ENCODE assay signal across 10 cellular contexts in the genomic region with DNA sequence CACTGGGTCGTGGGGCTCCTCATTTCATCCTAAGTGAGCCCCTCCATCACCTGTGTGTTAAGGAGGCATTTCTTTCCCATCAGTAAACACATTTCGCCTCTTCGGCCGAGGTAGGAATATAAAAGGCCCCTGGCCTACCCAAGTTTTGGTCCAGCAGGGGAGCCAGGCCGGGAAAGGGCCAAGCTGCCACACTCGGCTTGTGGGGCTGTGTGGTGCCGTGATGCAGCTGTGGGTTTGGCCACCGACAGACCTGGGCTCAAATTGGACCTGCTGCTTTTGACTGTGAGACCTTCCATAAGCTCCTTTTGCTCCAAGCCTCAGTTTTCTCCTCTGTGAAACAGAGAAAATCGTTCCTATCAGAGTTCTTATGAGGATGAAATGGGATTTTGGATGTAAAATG. TPM values are rescaled to one million over a fixed set of nuclear protein-coding genes. Genes with fewer than 3 reads are reported as not detected.
A peak's percentile ranks its signal among the peaks of the same experiment; 100 is the strongest.
DNase-seq lines count a peak whose midpoint lies in the region; ATAC-seq, FAIRE-seq and TF ChIP-seq lines count a peak whose summit lies in the region.
"Had no signal": no experiment of that assay in that cellular context is flagged by ENCODE, and none has a peak within 500 bp of the region (broad histone marks: within the 10 kb centered on the region; RNA-seq: fewer than 3 reads in every experiment).

No MANE protein-coding gene starts in this region.

- H4K8ac ChIP-seq in IMR-90 (ENCODE audit: low read depth in 2 of 2, low read length in 2 of 2) = peak overlapping the region; percentile 86 to 94

- no peak overlapping the region for H3K18ac ChIP-seq in IMR-90 (ENCODE audit: low read depth, low read length)

- no peak for FAIRE-seq in A549 (lab: Jason Lieb, UNC)
- FAIRE-seq: colon had no signal

- 38% methylated on average over 9 of the region's 9 CpGs for WGBS in A549 (ENCODE audit: missing lambda C conversion rate)
- no CpG with 5 or more reads among the region's 9 CpGs for WGBS in IMR-90 (ENCODE audit: extremely low coverage in 2 of 2, insufficient read length in 1 of 2), 2 experiments

- no peak for DNase-seq in A549 (ENCODE audit: low read depth in 1 of 2, low spot score in 1 of 2)
- DNase-seq in IMR-90 = no peak
- DNase-seq in chondrocyte (ENCODE audit: low spot score) = no peak
- no peak for DNase-seq in NCI-H510A treated with DMSO at 0.1 percent for 48 hours (lab: John Stamatoyannopoulos, UW)
- DNase-seq in NCI-H187 (lab: John Stamatoyannopoulos, UW) = no peak

- H2AFZ ChIP-seq in IMR-90 (replicated peaks; ENCODE audit: low read length, poor library complexity) = peak overlapping the region; percentile 96

- H4K91ac ChIP-seq in IMR-90 (ENCODE audit: insufficient read depth, low read depth, low read length) = no peak overlapping the region

- H3K9me3 Mint-ChIP-seq in chondrocyte (ENCODE audit: low read depth) = peaks cover 4% of the 10 kb centered on the region

- no peak for TF ChIP-seq EP300 in A549 (IDR thresholded peaks at IDR 0.05)

- H3K27me3 ChIP-seq in IMR-90 (ENCODE audit: control insufficient read depth, insufficient read depth, low read length) (peaks cover 2% of the 10 kb centered on the region; the same call in 1 of the 2 replicates), muscle layer of duodenum (ENCODE audit: low read depth, low read length) (no peaks in the 10 kb centered on the region)

- H3K36me3 Mint-ChIP-seq in chondrocyte (ENCODE audit: low read depth) = peaks cover 1% of the 10 kb centered on the region

- in situ Hi-C loops in IMR-90 (cut with MboI; ENCODE audit: low sequenced_read_pairs) = no loop called here

- H3K4me3 Mint-ChIP-seq in chondrocyte (ENCODE audit: unreplicated experiment) = peak overlapping the region; percentile 81

- TF ChIP-seq POLR2A in A549 (IDR thresholded peaks at IDR 0.05; ENCODE audit: low read length) (no peak), IMR-90 (IDR thresholded peaks at IDR 0.05; ENCODE audit: low read depth, low read length) (no peak)

- H3K4ac ChIP-seq in IMR-90 (ENCODE audit: low read depth, low read length) = peak overlapping the region; percentile 88

- no peaks in the 10 kb centered on the region for H3K9me1 ChIP-seq in IMR-90 (ENCODE audit: insufficient read depth, low read length)

- intact Hi-C loops in IMR-90 (cut with micrococcal nuclease) = no loop called here

- no peak overlapping the region for H3K56ac ChIP-seq in IMR-90 (ENCODE audit: extremely low read depth, insufficient read depth, low read length)

- no peaks in the 10 kb centered on the region for H4K20me1 ChIP-seq in IMR-90 (ENCODE audit: insufficient read depth, low read length)

- TF ChIP-seq RAD21 in A549 (conservative IDR thresholded peaks at IDR 0.05 in 1 of 2, IDR thresholded peaks at IDR 0.05 in 1 of 2) (no peak), IMR-90 (IDR thresholded peaks at IDR 0.05; ENCODE audit: low read length) (no peak)

- ATAC-seq in A549 = no peak
- ATAC-seq in IMR-90 (ENCODE audit: low read depth) = no peak
- ATAC-seq in HG03439 (IDR thresholded peaks at IDR 0.05; ENCODE audit: unreplicated experiment) = no peak
- ATAC-seq in HG02884 (IDR thresholded peaks at IDR 0.05; ENCODE audit: unreplicated experiment) = no peak

- peak overlapping the region; percentile 85 for H3K27ac Mint-ChIP-seq in chondrocyte (ENCODE audit: unreplicated experiment)

- H2BK20ac ChIP-seq in IMR-90 (ENCODE audit: low read depth, low read length) = no peak overlapping the region

- H3K4me3 ChIP-seq in A549 (peak overlapping the region; percentile 82), IMR-90 (ENCODE audit: insufficient read depth, low read depth, low read length) (peak overlapping the region; percentile 91), muscle layer of duodenum (ENCODE audit: low read depth in 1 of 2, low read length in 2 of 2) (peak overlapping the region; percentile 93 to 98)

- no peak overlapping the region for H3K23ac ChIP-seq in IMR-90 (ENCODE audit: low read depth, low read length)

- dilution Hi-C loops in IMR-90 (cut with HindIII; ENCODE audit: low sequenced_read_pairs, unreplicated experiment) = no loop called here

- TF ChIP-seq CTCF in A549 (IDR thresholded peaks at IDR 0.05) (no peak), IMR-90 (conservative IDR thresholded peaks at IDR 0.05; ENCODE audit: low read depth, low read length) (no peak), chondrocyte (IDR thresholded peaks at IDR 0.05) (no peak)

- H3K79me1 ChIP-seq in IMR-90 (ENCODE audit: low read depth in 1 of 2, low read length in 2 of 2) = peaks cover 18 to 22% of the 10 kb centered on the region in 2 experiments

- H3K4me1 ChIP-seq in A549 (peaks cover 19% of the 10 kb centered on the region), IMR-90 (ENCODE audit: control insufficient read depth, insufficient read depth, low read length) (peaks cover 6% of the 10 kb centered on the region; the same call in 1 of the 2 replicates), muscle layer of duodenum (ENCODE audit: control insufficient read depth in 1 of 2, insufficient read depth in 2 of 2, low read length in 2 of 2) (peaks cover 6 to 20% of the 10 kb centered on the region in 2 donors)

- peak overlapping the region; percentile 93 for H2AK9ac ChIP-seq in IMR-90 (replicated peaks; ENCODE audit: low read depth, low read length, poor library complexity)

- peak overlapping the region; percentile 82 for H4K5ac ChIP-seq in IMR-90 (ENCODE audit: low read depth, low read length)

- H3K9me3 ChIP-seq in A549 (no peaks in the 10 kb centered on the region), IMR-90 (ENCODE audit: control insufficient read depth, insufficient read depth, low read length) (0 out of 2 replicates have a peak, but pooled peaks cover 4% of the 10 kb centered on the region), muscle layer of duodenum (ENCODE audit: control insufficient read depth in 1 of 2, low read length in 2 of 2) (no peaks in the 10 kb centered on the region)

- peaks cover 8% of the 10 kb centered on the region for H3K4me1 Mint-ChIP-seq in chondrocyte (ENCODE audit: low read depth)

- no TSS peak for BruUV-seq in IMR-90 (replicated peaks; lab: Mats Ljungman, UMichigan)

- CTCF ChIA-PET in A549 (lab: Yijun Ruan, JAX) (interaction anchor here (0.5 to 3.5 kb wide), 9 partner anchors 10 to 545 kb away, joined by 3 to 30 read pairs (median 5); a partner anchor contains a TSS), IMR-90 (lab: Yijun Ruan, JAX) (no interaction called here)

- H2BK15ac ChIP-seq in IMR-90 (ENCODE audit: low read depth, low read length) = no peak overlapping the region

- no peak overlapping the region for H2BK5ac ChIP-seq in IMR-90 (ENCODE audit: low read depth, low read length, poor library complexity, severe bottlenecking)

- H3K14ac ChIP-seq in IMR-90 (replicated peaks; ENCODE audit: low read depth, low read length) = no peak overlapping the region

- H3K27ac ChIP-seq in A549 = peak overlapping the region; percentile 76 to 91
- H3K27ac ChIP-seq in IMR-90 (ENCODE audit: insufficient read depth, low read length) = peak overlapping the region; percentile 69
- peak overlapping the region; percentile 84 for H3K27ac ChIP-seq in muscle layer of duodenum (ENCODE audit: low read length)

- POLR2A ChIA-PET in A549 (lab: Yijun Ruan, JAX) (no interaction called here), IMR-90 (lab: Charles Lee; ENCODE audit: unreplicated experiment) (no interaction called here)

- H3K27me3 Mint-ChIP-seq in chondrocyte (ENCODE audit: low read depth) = peaks cover 6% of the 10 kb centered on the region

- H2BK120ac ChIP-seq in IMR-90 (ENCODE audit: low read depth, low read length) = no peak overlapping the region

- peak overlapping the region; percentile 11 for H2AK5ac ChIP-seq in IMR-90 (ENCODE audit: low read depth, low read length)

- peak overlapping the region; percentile 93 for H3K4me2 ChIP-seq in A549
- peak overlapping the region; percentile 97 for H3K4me2 ChIP-seq in IMR-90 (ENCODE audit: low read depth, low read length)

- H3K9ac ChIP-seq in IMR-90 (ENCODE audit: low read depth, low read length) = peak overlapping the region; percentile 82

- peaks cover 29% of the 10 kb centered on the region for H3K36me3 ChIP-seq in IMR-90 (ENCODE audit: control insufficient read depth, insufficient read depth, low read length)
- peaks cover 18 to 40% of the 10 kb centered on the region in 2 donors for H3K36me3 ChIP-seq in muscle layer of duodenum (ENCODE audit: control insufficient read depth in 1 of 2, insufficient read depth in 2 of 2, low read length in 2 of 2)

RNA-seq across cellular contexts. Expression of a gene that starts 0.8 kb away (rescaled TPM):
- 78.8 and 95.1 TPM in 2 replicates for polyA plus RNA-seq in A549 (2011; rRNA removed)
- polyA plus RNA-seq in A549 (2012; cell fraction: cytosol; rRNA removed) = 221 and 240 TPM in 2 replicates
- 604 and 688 TPM in 2 replicates for polyA plus RNA-seq in A549 (2012; cell fraction: nucleus; rRNA removed)
- 163 to 176 TPM (median 164 TPM) in 3 replicates for polyA plus RNA-seq in A549 (2017; fragmentation: RNase III; extraction: RNeasy Plus Mini Kit Qiagen cat#74134 plus additional on column Dnase treatment)
- polyA minus RNA-seq in A549 (2011; rRNA and poly(A)+ RNA removed) = 65.6 and 104 TPM in 2 replicates
- 119 and 120 TPM in 2 replicates for total RNA-seq in IMR-90 (2012; rRNA removed)
- 133 and 148 TPM in 2 replicates for polyA plus RNA-seq in IMR-90 (2012; rRNA removed)
- polyA plus RNA-seq in IMR-90 (2012; cell fraction: cytosol; rRNA removed) = 171 and 178 TPM in 2 replicates
- 491 and 899 TPM in 2 replicates for polyA plus RNA-seq in IMR-90 (2012; cell fraction: nucleus; rRNA removed; ENCODE audit: low replicate concordance)
- 119 to 151 TPM (median 121 TPM) in 3 replicates for total RNA-seq in chondrocyte

RNA-seq across cellular contexts. Expression of a gene that starts 22.2 kb away (rescaled TPM):
- polyA plus RNA-seq in A549 (2011; rRNA removed) = 1.8 and 2.6 TPM in 2 replicates
- 10.3 and 13.0 TPM in 2 replicates for polyA plus RNA-seq in A549 (2012; cell fraction: cytosol; rRNA removed)
- polyA plus RNA-seq in A549 (2012; cell fraction: nucleus; rRNA removed) = 24.4 and 25.6 TPM in 2 replicates
- polyA plus RNA-seq in A549 (2017; fragmentation: RNase III; extraction: RNeasy Plus Mini Kit Qiagen cat#74134 plus additional on column Dnase treatment) = 5.4 to 7.8 TPM (median 5.6 TPM) in 3 replicates
- 1.0 and 3.1 TPM in 2 replicates for polyA minus RNA-seq in A549 (2011; rRNA and poly(A)+ RNA removed)
- 0.83 and 1.4 TPM in 2 replicates for total RNA-seq in IMR-90 (2012; rRNA removed)
- polyA plus RNA-seq in IMR-90 (2012; rRNA removed) = 2.5 and 3.2 TPM in 2 replicates
- 4.3 and 4.7 TPM in 2 replicates for polyA plus RNA-seq in IMR-90 (2012; cell fraction: cytosol; rRNA removed)
- polyA plus RNA-seq in IMR-90 (2012; cell fraction: nucleus; rRNA removed; ENCODE audit: low replicate concordance) = 4.2 and 7.7 TPM in 2 replicates
- 8.4 to 12.6 TPM (median 11.3 TPM) in 3 replicates for total RNA-seq in chondrocyte

RNA-seq across cellular contexts. Expression of a gene that starts 23.9 kb away (rescaled TPM):
- polyA plus RNA-seq in A549 (2011; rRNA removed) (1,034 and 1,447 TPM in 2 replicates), A549 (2017; fragmentation: RNase III; extraction: RNeasy Plus Mini Kit Qiagen cat#74134 plus additional on column Dnase treatment) (971 to 1,024 TPM (median 991 TPM) in 3 replicates), IMR-90 (2012; rRNA removed) (1,539 and 1,653 TPM in 2 replicates)
- 2,495 and 2,700 TPM in 2 replicates for polyA plus RNA-seq in A549 (2012; cell fraction: cytosol; rRNA removed)
- polyA plus RNA-seq in A549 (2012; cell fraction: nucleus; rRNA removed) = 1,960 and 2,470 TPM in 2 replicates
- 1,056 and 1,218 TPM in 2 replicates for polyA minus RNA-seq in A549 (2011; rRNA and poly(A)+ RNA removed)
- total RNA-seq in IMR-90 (2012; rRNA removed) (947 and 1,000 TPM in 2 replicates), chondrocyte (637 to 652 TPM (median 644 TPM) in 3 replicates)
- 997 and 1,624 TPM in 2 replicates for polyA plus RNA-seq in IMR-90 (2012; cell fraction: cytosol; rRNA removed)
- 354 and 763 TPM in 2 replicates for polyA plus RNA-seq in IMR-90 (2012; cell fraction: nucleus; rRNA removed; ENCODE audit: low replicate concordance)

RNA-seq across cellular contexts. Expression of a gene that starts 32.1 kb away (rescaled TPM):
- polyA plus RNA-seq in A549 (2011; rRNA removed) (not detected in 2 replicates), A549 (2017; fragmentation: RNase III; extraction: RNeasy Plus Mini Kit Qiagen cat#74134 plus additional on column Dnase treatment) (not detected in 3 replicates), IMR-90 (2012; rRNA removed) (not detected in 2 replicates)
- polyA plus RNA-seq in A549 (2012; cell fraction: cytosol; rRNA removed) = not detected in 2 replicates
- not detected in 2 replicates for polyA plus RNA-seq in A549 (2012; cell fraction: nucleus; rRNA removed)
- polyA minus RNA-seq in A549 (2011; rRNA and poly(A)+ RNA removed) = not detected in 2 replicates
- total RNA-seq in IMR-90 (2012; rRNA removed) (not detected in 2 replicates), chondrocyte (not detected in 3 replicates)
- not detected in 2 replicates for polyA plus RNA-seq in IMR-90 (2012; cell fraction: cytosol; rRNA removed)
- polyA plus RNA-seq in IMR-90 (2012; cell fraction: nucleus; rRNA removed; ENCODE audit: low replicate concordance) = not detected in 2 replicates
- total RNA-seq: HT1080 had no signal

RNA-seq across cellular contexts. Expression of a gene that starts 43.0 kb away (rescaled TPM):
- 1.4 and 1.8 TPM in 2 replicates for polyA plus RNA-seq in A549 (2011; rRNA removed)
- 1.5 and 2.3 TPM in 2 replicates for polyA plus RNA-seq in A549 (2012; cell fraction: cytosol; rRNA removed)
- polyA plus RNA-seq in A549 (2012; cell fraction: nucleus; rRNA removed) = 3.0 and 3.6 TPM in 2 replicates
- polyA plus RNA-seq in A549 (2017; fragmentation: RNase III; extraction: RNeasy Plus Mini Kit Qiagen cat#74134 plus additional on column Dnase treatment) = 0.62 to 1.1 TPM (median 1.0 TPM) in 3 replicates
- polyA minus RNA-seq in A549 (2011; rRNA and poly(A)+ RNA removed) = 1.2 TPM in 2 replicates
- not detected in 2 replicates for total RNA-seq in IMR-90 (2012; rRNA removed)
- polyA plus RNA-seq in IMR-90 (2012; rRNA removed) = not detected in 2 replicates
- polyA plus RNA-seq in IMR-90 (2012; cell fraction: cytosol; rRNA removed) = not detected in 2 replicates
- not detected in 2 replicates for polyA plus RNA-seq in IMR-90 (2012; cell fraction: nucleus; rRNA removed; ENCODE audit: low replicate concordance)
- not detected in 3 replicates for total RNA-seq in chondrocyte
- total RNA-seq: HT1080 had no signal
